11 cellular contexts compared by ENCODE assay signal in genomic region chr1:68213843-68214242, GRCh38. TPM values are rescaled to one million over a fixed set of nuclear protein-coding genes. Genes with fewer than 3 reads are reported as not detected.
DNase-seq lines count a peak whose midpoint lies in the region; ATAC-seq, FAIRE-seq and TF ChIP-seq lines count a peak whose summit lies in the region.
"Had no signal": no experiment of that assay in that cellular context is flagged by ENCODE, and none has a peak within 500 bp of the region (broad histone marks: within the 10 kb centered on the region; RNA-seq: fewer than 3 reads in every experiment).

No MANE protein-coding gene starts in this region.

- WGBS in psoas muscle, 3 donors: 32 to 42% (median 34%) methylated on average over 5 of the region's 5 CpGs

- no peaks in the 10 kb centered on the region for H3K9me3 Mint-ChIP-seq in activated naive CD8-positive, alpha-beta T cell treated with anti-CD3 and anti-CD28 coated beads, Interleukin-2, amount 50 U/mL, for 24 hours
- H3K9me3 Mint-ChIP-seq: activated B cell treated with CpG ODN at 0.5 μM for 24 hours had no signal

- H3K4me1 Mint-ChIP-seq in activated naive CD8-positive, alpha-beta T cell treated with anti-CD3 and anti-CD28 coated beads, Interleukin-2, amount 50 U/mL, for 24 hours: no peaks in the 10 kb centered on the region
- H3K4me1 Mint-ChIP-seq: activated B cell treated with CpG ODN at 0.5 μM for 24 hours had no signal

- peak in 3 of 4 donors; percentile 87 to 90 (median 88) for ATAC-seq in psoas muscle
- no peak for ATAC-seq in GM18517 (IDR thresholded peaks at IDR 0.05; ENCODE audit: unreplicated experiment)
- ATAC-seq in activated naive CD8-positive, alpha-beta T cell treated with anti-CD3 and anti-CD28 coated beads, Interleukin-2, amount 50 U/mL, for 24 hours: no peak

- H3K27ac Mint-ChIP-seq in activated naive CD8-positive, alpha-beta T cell treated with anti-CD3 and anti-CD28 coated beads, Interleukin-2, amount 50 U/mL, for 24 hours: no peak overlapping the region
- H3K27ac Mint-ChIP-seq: activated B cell treated with CpG ODN at 0.5 μM for 24 hours had no signal

- H3K27me3 ChIP-seq in Peyer's patch (no peaks in the 10 kb centered on the region), psoas muscle (ENCODE audit: insufficient read depth in 3 of 3, low read length in 2 of 3) (no peaks in the 10 kb centered on the region)

- peak; percentile 6 for FAIRE-seq in G401.6 (lab: Jason Lieb, UNC)

- no peak for TF ChIP-seq CTCF in Peyer's patch (IDR thresholded peaks at IDR 0.05)
- TF ChIP-seq CTCF in psoas muscle (IDR thresholded peaks at IDR 0.05): no peak

- no peak overlapping the region for H3K4me3 Mint-ChIP-seq in activated naive CD8-positive, alpha-beta T cell treated with anti-CD3 and anti-CD28 coated beads, Interleukin-2, amount 50 U/mL, for 24 hours
- H3K4me3 Mint-ChIP-seq: activated B cell treated with CpG ODN at 0.5 μM for 24 hours had no signal

- intact Hi-C loops in psoas muscle (cut with DNase I): no loop called here

- H3K4me3 ChIP-seq in Peyer's patch (no peak overlapping the region), psoas muscle (no peak overlapping the region)

- H3K9me3 ChIP-seq in Peyer's patch: no peaks in the 10 kb centered on the region
- no peaks in the 10 kb centered on the region for H3K9me3 ChIP-seq in psoas muscle

- peaks cover 0 to 33% (median 0%) of the 10 kb centered on the region in 4 donors for H3K4me1 ChIP-seq in Peyer's patch
- H3K4me1 ChIP-seq in psoas muscle: peaks cover 27% of the 10 kb centered on the region

- no peak for TF ChIP-seq POLR2A in Peyer's patch (IDR thresholded peaks at IDR 0.05)

- DNase-seq in Peyer's patch: peak in 2 of 3 donors; percentile 49 to 76
- DNase-seq in glomerular visceral epithelial cell (ENCODE audit: extremely low spot score): peak; percentile 33
- peak; percentile 74 to 88 for DNase-seq in psoas muscle
- DNase-seq in NCI-H524 treated with DMSO at 0.1 percent for 48 hours (lab: John Stamatoyannopoulos, UW): no peak
- no peak for DNase-seq in activated naive CD8-positive, alpha-beta T cell treated with anti-CD3 and anti-CD28 coated beads, Interleukin-2, amount 50 U/mL, for 24 hours
- DNase-seq in cerebellar nuclear complex (lab: John Stamatoyannopoulos, UW): no peak
- DNase-seq: activated B cell treated with CpG ODN at 0.5 μM for 24 hours, GOT3 had no signal

- H3K36me3 ChIP-seq in Peyer's patch (no peaks in the 10 kb centered on the region), psoas muscle (ENCODE audit: insufficient read depth in 1 of 2, low read depth in 1 of 2) (no peaks in the 10 kb centered on the region)

- H3K36me3 Mint-ChIP-seq in activated naive CD8-positive, alpha-beta T cell treated with anti-CD3 and anti-CD28 coated beads, Interleukin-2, amount 50 U/mL, for 24 hours (ENCODE audit: low read depth): no peaks in the 10 kb centered on the region

- H3K27ac ChIP-seq in Peyer's patch (peak overlapping the region in 2 of 4 donors; percentile 20 to 69), psoas muscle (no peak overlapping the region)
- H3K27ac ChIP-seq: parathyroid adenoma had no signal

- peaks cover 2% of the 10 kb centered on the region for H3K27me3 Mint-ChIP-seq in activated naive CD8-positive, alpha-beta T cell treated with anti-CD3 and anti-CD28 coated beads, Interleukin-2, amount 50 U/mL, for 24 hours

RNA-seq across cellular contexts. Expression of gene WLS, which starts 18.5 kb away (rescaled TPM):
- total RNA-seq in Peyer's patch (100 to 1,000 TPM in 1 of 4 donors, 10 to 100 TPM in 3; 46.1 to 140 (median 73.8) TPM), psoas muscle (10 to 100 TPM; 15.2 to 32.3 (median 17.5) TPM)
- polyA plus RNA-seq in psoas muscle: 1 to 10 TPM; 3.1 to 9.0 (median 4.5) TPM
- total RNA-seq: activated B cell treated with CpG ODN at 0.5 μM for 24 hours had no signal

Comparison
In these comparisons a context has a peak if more than half of its experiments do, and no peak if none do; other contexts are left out.
1. DNase-seq: peak in Peyer's patch (2 of 3), glomerular visceral epithelial cell (single experiment) and psoas muscle (2 of 2); none in NCI-H524 treated with DMSO at 0.1 percent for 48 hours (single experiment), activated naive CD8-positive, alpha-beta T cell treated with anti-CD3 and anti-CD28 coated beads, Interleukin-2, amount 50 U/mL, for 24 hours (single experiment) and cerebellar nuclear complex (0 of 2).
2. ATAC-seq: peak in psoas muscle (3 of 4); none in GM18517 (single experiment) and activated naive CD8-positive, alpha-beta T cell treated with anti-CD3 and anti-CD28 coated beads, Interleukin-2, amount 50 U/mL, for 24 hours (single experiment).